In the genomic region with DNA sequence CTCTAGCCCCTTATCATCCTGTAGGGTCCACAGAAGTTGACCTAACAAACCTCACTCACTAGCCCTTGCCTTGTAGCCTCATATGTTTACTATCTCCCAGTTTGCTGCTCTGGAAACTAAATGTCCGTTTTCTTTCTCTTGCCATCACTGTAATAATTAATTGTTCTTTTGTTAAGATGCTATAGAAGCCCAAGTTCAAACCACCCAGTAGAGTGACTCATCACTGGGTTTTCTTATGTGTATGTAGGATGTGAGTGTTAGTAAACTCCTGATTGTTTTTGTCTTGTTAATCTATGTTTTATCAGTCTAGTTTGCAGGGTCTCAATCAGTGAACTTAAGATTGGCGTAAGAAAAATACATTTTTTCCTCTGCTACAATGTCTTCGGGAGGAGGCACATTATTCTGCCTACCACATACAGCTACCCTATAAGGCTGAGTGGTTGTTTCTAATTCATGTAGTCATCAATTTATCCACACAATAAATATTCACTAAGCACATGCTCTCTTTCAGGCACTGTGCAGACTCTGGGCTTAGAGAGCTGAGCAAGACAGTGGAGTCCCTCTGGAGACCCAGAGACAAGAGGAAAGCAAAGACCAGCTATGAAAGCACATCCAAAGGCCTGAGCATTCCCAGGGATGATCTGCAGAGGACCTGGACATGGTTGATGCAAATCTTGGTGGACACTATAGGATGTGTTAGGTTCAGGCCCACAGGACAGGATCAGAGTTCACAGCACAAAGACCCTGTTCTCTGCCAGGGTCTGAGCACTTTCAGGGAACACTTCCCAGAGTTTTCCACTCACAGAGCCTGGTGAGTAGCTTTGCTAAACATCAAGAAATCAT, we compare ENCODE assay signal across 13 cellular contexts.
DNase-seq lines count a peak whose midpoint lies in the region; ATAC-seq and TF ChIP-seq lines count a peak whose summit lies in the region.
"Had no signal": no experiment of that assay in that cellular context is flagged by ENCODE, and none has a peak within 500 bp of the region (broad histone marks: within the 10 kb centered on the region; RNA-seq: fewer than 3 reads in every experiment).

No MANE protein-coding gene starts in this region.

- H3K4me3 ChIP-seq in SJSA1 (no peak overlapping the region), fibroblast of lung (replicated peaks in 1 of 4; ENCODE audit: control extremely low read depth in 1 of 4, insufficient read depth in 1 of 4, low read depth in 3 of 4, low read length in 4 of 4) (no peak overlapping the region)

- DNase-seq in Caki2 (ENCODE audit: low read depth) (peak; percentile 46), SJSA1 (ENCODE audit: low read depth in 1 of 2, low spot score in 2 of 2) (peak in 1 of 2 experiments; percentile 79), fibroblast of lung (ENCODE audit: low read depth in 2 of 2) (peak; percentile 73 to 76), omental fat pad (ENCODE audit: low spot score) (no peak), dedifferentiated amniotic fluid mesenchymal stem cell (ENCODE audit: extremely low spot score) (no peak), MV-4-11 (lab: John Stamatoyannopoulos, UW) (no peak)
- DNase-seq: activated CD4-positive, CD25-positive, alpha-beta regulatory T cell; GDM1; Karpas-422; kidney; SW 1271 had no signal

- H3K27me3 ChIP-seq in SJSA1 (replicated peaks): no peaks in the 10 kb centered on the region
- H3K27me3 ChIP-seq in fibroblast of lung (ENCODE audit: control insufficient read depth, insufficient read depth, low read length): no peaks in the 10 kb centered on the region

- H2AFZ ChIP-seq in fibroblast of lung (ENCODE audit: low read length): no peak overlapping the region

- H3K79me2 ChIP-seq in fibroblast of lung (ENCODE audit: control insufficient read depth, insufficient read depth, low read length): no peaks in the 10 kb centered on the region

- H3K9me3 ChIP-seq in SJSA1 (replicated peaks): no peaks in the 10 kb centered on the region
- H3K9me3 ChIP-seq in fibroblast of lung (ENCODE audit: control insufficient read depth, insufficient read depth, low read depth, low read length): no peaks in the 10 kb centered on the region

- no peak overlapping the region for H3K9ac ChIP-seq in fibroblast of lung (ENCODE audit: insufficient read depth, low read length)

- TF ChIP-seq CTCF in fibroblast of lung (conservative IDR thresholded peaks at IDR 0.05 in 1 of 2, IDR thresholded peaks at IDR 0.05 in 1 of 2; ENCODE audit: low read depth in 1 of 2, low read length in 2 of 2) (no peak), omental fat pad (IDR thresholded peaks at IDR 0.05) (no peak)

- in situ Hi-C loops in Caki2 (cut with HindIII; ENCODE audit: low pct_unique_long_range_greater_than_20kb, low sequenced_read_pairs): no loop called here

- no peak overlapping the region for H3K4me2 ChIP-seq in fibroblast of lung (ENCODE audit: extremely low read depth, insufficient read depth, low read length)

- H3K4me1 ChIP-seq in SJSA1 (replicated peaks) (peaks cover 39% of the 10 kb centered on the region), fibroblast of lung (ENCODE audit: control insufficient read depth, extremely low read depth, insufficient read depth, low read length) (peaks cover 2% of the 10 kb centered on the region)

- H3K36me3 ChIP-seq in SJSA1 (no peaks in the 10 kb centered on the region), fibroblast of lung (ENCODE audit: control insufficient read depth, insufficient read depth, low read length) (no peaks in the 10 kb centered on the region)

- H4K20me1 ChIP-seq in fibroblast of lung (ENCODE audit: control insufficient read depth, extremely low read depth, insufficient read depth, low read length): no peaks in the 10 kb centered on the region

- peak overlapping the region; percentile 25 for H3K27ac ChIP-seq in SJSA1
- no peak overlapping the region for H3K27ac ChIP-seq in fibroblast of lung (ENCODE audit: insufficient read depth, low read length)

- ATAC-seq in omental fat pad (ENCODE audit: low FRiP score): peak; percentile 35
- ATAC-seq in HG02840 (IDR thresholded peaks at IDR 0.05; ENCODE audit: low FRiP score, unreplicated experiment): no peak
- no peak for ATAC-seq in HG03520 (IDR thresholded peaks at IDR 0.05; ENCODE audit: unreplicated experiment)

Comparison
In these comparisons a context has a peak if more than half of its experiments do, and no peak if none do; other contexts are left out.
1. DNase-seq: peak in Caki2 (single experiment) and fibroblast of lung (2 of 2); none in omental fat pad (single experiment), dedifferentiated amniotic fluid mesenchymal stem cell (single experiment) and MV-4-11 (single experiment).